ENCODE assay signal across 11 cellular contexts in genomic region chr12:79441534-79441933, GRCh38.
"Had no signal": no experiment of that assay in that cellular context is flagged by ENCODE, and none has a peak within 500 bp of the region (broad histone marks: within the 10 kb centered on the region; RNA-seq: fewer than 3 reads in every experiment).

No MANE protein-coding gene starts in this region.

- H2AFZ ChIP-seq: neural progenitor cell had no signal

- H3K27me3 ChIP-seq: cardiac muscle cell, heart right ventricle, neural progenitor cell, ovary, testis had no signal

- H3K9me3 ChIP-seq: heart right ventricle, ovary, testis had no signal

- H3K9ac ChIP-seq: neural progenitor cell had no signal

- H3K4me2 ChIP-seq: neural progenitor cell had no signal

- H3K4me1 ChIP-seq: neural progenitor cell, testis had no signal

- H3K36me3 ChIP-seq: cardiac muscle cell, heart right ventricle, ovary had no signal

- DNase-seq: activated CD4-positive, alpha-beta memory T cell treated with anti-CD3 and anti-CD28 coated beads, Interleukin-2, amount 10 ng/mL, durations not matched to agents 7 days and 5 days; activated CD4-positive, alpha-beta T cell treated with anti-CD3 and anti-CD28 coated beads for 36 hours; activated CD8-positive, alpha-beta memory T cell treated with anti-CD3 and anti-CD28 coated beads, Interleukin-2, amount 50 U/mL, for 4 hours; heart right ventricle; ovary; stimulated activated CD4-positive, alpha-beta T cell treated with anti-CD3 and anti-CD28 coated beads, Interleukin-4, amount 100 ng/mL, for 1 hour; stimulated activated CD8-positive, alpha-beta memory T cell treated with anti-CD3 and anti-CD28 coated beads, Interleukin-4, amount 100 ng/mL, for 48 hours; T-helper 9 cell; testis had no signal

- H3K4me3 ChIP-seq: cardiac muscle cell, heart right ventricle, neural progenitor cell, ovary, testis had no signal

- H3K27ac ChIP-seq: cardiac muscle cell, heart right ventricle, neural progenitor cell, ovary, testis had no signal
